Comparison of ENCODE assay signal across 1 cellular context in genomic region chr11:12599408-12600143, GRCh38.
TF ChIP-seq lines count a peak whose summit lies in the region.

No MANE protein-coding gene starts in this region.

TF ChIP-seq in K562, 482 proteins besides CTCF, POLR2A, EP300 and RAD21 (continued from another document):
- TF ChIP-seq TFAP4 (CRISPR knock-in tag; IDR thresholded peaks at IDR 0.05; ENCODE audit: borderline replicate concordance) (peak; percentile 44; the same call in 1 of the 2 replicates), CXXC5 (CRISPR knock-in tag; IDR thresholded peaks at IDR 0.05) (peak; percentile 22; the same call in 1 of the 2 replicates), KLF16 (IDR thresholded peaks at IDR 0.05) (0 out of 2 replicates have a peak, but pooled peaks have one; percentile 25), ZNF511 (CRISPR knock-in tag; IDR thresholded peaks at IDR 0.05) (no peak), ZBTB11 (CRISPR knock-in tag; IDR thresholded peaks at IDR 0.05) (0 out of 6 replicates have a peak, but pooled peaks of 1 of the 3 experiments have one; percentile 22), PBX2 (CRISPR knock-in tag; IDR thresholded peaks at IDR 0.05; ENCODE audit: low read depth) (no peak), PBX2 (tag; conservative IDR thresholded peaks at IDR 0.05; ENCODE audit: low read depth) (no peak), SMC3 (conservative IDR thresholded peaks at IDR 0.05; ENCODE audit: insufficient read depth, low read depth, low read length) (peak; percentile 81), OTX1 (CRISPR knock-in tag; IDR thresholded peaks at IDR 0.05) (no peak), XRCC5 (IDR thresholded peaks at IDR 0.05; ENCODE audit: low read depth, low read length) (0 out of 2 replicates have a peak, but pooled peaks have one; percentile 33), AFF4 (CRISPR knock-in tag; IDR thresholded peaks at IDR 0.05) (no peak)
TF ChIP-seq in K562: peak in this region for 23.
